ENCODE assay signal across 8 cellular contexts in genomic region chr10:125719173-125720001, GRCh38.
DNase-seq lines count a peak whose midpoint lies in the region; ATAC-seq and TF ChIP-seq lines count a peak whose summit lies in the region.

TSS of gene EDRF1 (plus strand) at chr10:125719709. CDS start at chr10:125719808, 99 bp downstream.

- DNase-seq in AG09319 (ENCODE audit: extremely low read depth, low read depth) (peak; percentile 97), NCI-H446 treated with DMSO at 0.1 percent for 48 hours (lab: John Stamatoyannopoulos, UW) (peak; percentile 93), cerebellar cortex (ENCODE audit: low spot score) (peak; percentile 99), islet precursor cell (peak; percentile 100)
- DNase-seq in stimulated activated CD4-positive, alpha-beta T cell treated with anti-CD3 and anti-CD28 coated beads, Interleukin-12 subunit alpha, Interleukin-12 subunit beta, amount 100 ng/mL, for 48 hours (ENCODE audit: low read depth in 2 of 3, low spot score in 1 of 3), result peak; percentile 97 to 99 (median 98)

- ATAC-seq in GM19035 (IDR thresholded peaks at IDR 0.05; ENCODE audit: unreplicated experiment) (peak; percentile 94), HG03354 (IDR thresholded peaks at IDR 0.05; ENCODE audit: poor library complexity, severe bottlenecking, unreplicated experiment) (peak; percentile 89)
- ATAC-seq in activated CD4-positive, CD25-positive, alpha-beta regulatory T cell treated with anti-CD3 and anti-CD28 coated beads, Interleukin-2, amount 50 U/mL, for 24 hours, result peak; percentile 93

- TF ChIP-seq CTCF in AG09319 (IDR thresholded peaks at IDR 0.05; ENCODE audit: low read depth, low read length), result no peak

Comparison
In these comparisons a context has a peak if more than half of its experiments do, and no peak if none do; other contexts are left out.
1. Peak in every context shown above with its lines: DNase-seq and ATAC-seq.